Comparison of ENCODE assay signal across 9 cellular contexts in the genomic region with DNA sequence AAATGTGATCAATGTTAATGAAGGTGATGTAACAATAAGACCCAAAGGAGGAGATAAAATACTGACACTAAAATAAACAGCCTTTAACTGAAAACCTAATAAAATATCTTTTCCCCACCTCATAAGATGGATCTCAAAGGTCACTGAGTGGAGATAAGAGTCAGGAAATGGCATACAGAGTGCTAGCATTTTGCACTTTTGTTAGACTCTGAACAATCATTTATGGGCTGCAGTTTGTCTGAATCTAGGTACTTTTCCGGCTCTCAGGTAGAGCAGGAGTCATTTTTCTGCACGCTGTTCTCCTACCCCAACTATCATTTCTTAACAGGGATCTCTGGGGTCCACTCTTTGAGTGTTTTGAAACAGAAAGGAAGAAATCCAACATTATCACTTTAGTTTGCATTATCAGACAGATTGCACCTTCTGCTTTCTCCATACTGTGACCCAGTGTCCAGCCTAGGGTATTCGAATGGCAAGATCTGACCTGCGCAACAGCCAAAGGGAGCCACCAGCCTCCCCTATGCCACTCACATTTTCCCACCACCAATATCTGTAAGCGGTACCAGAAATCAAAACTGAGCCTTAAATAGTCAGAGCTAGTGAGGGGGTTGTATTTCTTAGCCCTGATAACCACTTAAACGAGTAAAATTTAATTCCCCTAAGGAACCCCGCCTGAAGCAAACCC. TPM values are rescaled to one million over a fixed set of nuclear protein-coding genes. Genes with fewer than 3 reads are reported as not detected.
DNase-seq lines count a peak whose midpoint lies in the region; ATAC-seq, FAIRE-seq and TF ChIP-seq lines count a peak whose summit lies in the region.
"Had no signal": no experiment of that assay in that cellular context is flagged by ENCODE, and none has a peak within 500 bp of the region (broad histone marks: within the 10 kb centered on the region; RNA-seq: fewer than 3 reads in every experiment).

No MANE protein-coding gene starts in this region.

- peak overlapping the region; percentile 65 for H3K27ac Mint-ChIP-seq in activated CD8-positive, alpha-beta memory T cell treated with anti-CD3 and anti-CD28 coated beads, Interleukin-2, amount 10 ng/mL, durations not matched to agents 7 days and 5 days

- no peaks in the 10 kb centered on the region for H3K9me3 Mint-ChIP-seq in activated CD8-positive, alpha-beta memory T cell treated with anti-CD3 and anti-CD28 coated beads, Interleukin-2, amount 10 ng/mL, durations not matched to agents 7 days and 5 days (ENCODE audit: low read depth)

- peaks cover 12 to 14% of the 10 kb centered on the region in 2 donors for H3K4me1 ChIP-seq in adrenal gland (replicated peaks in 1 of 2)
- peaks cover 9 to 53% of the 10 kb centered on the region in 2 donors for H3K4me1 ChIP-seq in left lung
- peaks cover 0 to 43% (median 23%) of the 10 kb centered on the region in 4 donors for H3K4me1 ChIP-seq in tibial artery

- H3K36me3 ChIP-seq in adrenal gland (replicated peaks in 1 of 2): no peaks in the 10 kb centered on the region
- H3K36me3 ChIP-seq in left lung: no peaks in the 10 kb centered on the region
- no peaks in the 10 kb centered on the region for H3K36me3 ChIP-seq in tibial artery

- 62 to 66% (median 65%) methylated on average over 7 of the region's 7 CpGs for WGBS in adrenal gland, 4 donors

- FAIRE-seq in D721Med (lab: Jason Lieb, UNC): no peak
- FAIRE-seq: TTC549 had no signal

- H3K27me3 ChIP-seq in adrenal gland (no peaks in the 10 kb centered on the region), left lung (no peaks in the 10 kb centered on the region), tibial artery (no peaks in the 10 kb centered on the region)

- H3K4me3 Mint-ChIP-seq in activated CD8-positive, alpha-beta memory T cell treated with anti-CD3 and anti-CD28 coated beads, Interleukin-2, amount 10 ng/mL, durations not matched to agents 7 days and 5 days: peak overlapping the region; percentile 84

- H3K36me3 Mint-ChIP-seq in activated CD8-positive, alpha-beta memory T cell treated with anti-CD3 and anti-CD28 coated beads, Interleukin-2, amount 10 ng/mL, durations not matched to agents 7 days and 5 days: peaks cover 1% of the 10 kb centered on the region

- CTCF ChIA-PET in activated CD8-positive, alpha-beta memory T cell treated with anti-CD3 and anti-CD28 coated beads, Interleukin-2, amount 10 ng/mL, durations not matched to agents 7 days and 5 days (lab: Charles Lee): interaction anchor here (0.9 to 6.6 kb wide), 11 partner anchors 9 to 164 kb away, joined by 3 to 78 read pairs (median 6); a partner anchor contains a TSS

- H3K27ac ChIP-seq in adrenal gland: peak overlapping the region in 3 of 5 donors; percentile 17 to 74 (median 68)
- H3K27ac ChIP-seq in left lung: peak overlapping the region; percentile 84 to 92
- peak overlapping the region; percentile 93 for H3K27ac ChIP-seq in tibial artery

- TF ChIP-seq CTCF in adrenal gland (IDR thresholded peaks at IDR 0.05): no peak
- TF ChIP-seq CTCF in left lung (IDR thresholded peaks at IDR 0.05): no peak
- TF ChIP-seq CTCF in tibial artery (IDR thresholded peaks at IDR 0.05): no peak
- no peak for TF ChIP-seq CTCF in D721Med (IDR thresholded peaks at IDR 0.05; ENCODE audit: insufficient read depth, missing control alignments)

- ATAC-seq in activated CD8-positive, alpha-beta memory T cell treated with anti-CD3 and anti-CD28 coated beads, Interleukin-2, amount 10 ng/mL, durations not matched to agents 7 days and 5 days: no peak
- ATAC-seq in left lung: peak; percentile 15

- no peak for TF ChIP-seq POLR2A in adrenal gland (IDR thresholded peaks at IDR 0.05)

- intact Hi-C loops in adrenal gland (cut with DNase I): loop anchor here (5.0 kb wide), 2 partner anchors 90 to 165 kb away; a partner anchor contains a TSS
- intact Hi-C loops in left lung (cut with DNase I): loop anchor here (5.0 to 10.0 kb wide), 2 partner anchors 82 to 90 kb away; a partner anchor contains a TSS
- intact Hi-C loops in tibial artery (cut with DNase I; ENCODE audit: low total_unique reads): no loop called here

- no peaks in the 10 kb centered on the region for H3K27me3 Mint-ChIP-seq in activated CD8-positive, alpha-beta memory T cell treated with anti-CD3 and anti-CD28 coated beads, Interleukin-2, amount 10 ng/mL, durations not matched to agents 7 days and 5 days

- H3K4me3 ChIP-seq in adrenal gland (peak overlapping the region in 2 of 4 donors; percentile 70 to 74), left lung (peak overlapping the region; percentile 61 to 64), tibial artery (peak overlapping the region; percentile 78 to 90)

- H3K9me3 ChIP-seq in adrenal gland (replicated peaks in 1 of 3) (no peaks in the 10 kb centered on the region), left lung (no peaks in the 10 kb centered on the region), tibial artery (no peaks in the 10 kb centered on the region)

- peaks cover 37% of the 10 kb centered on the region for H3K4me1 Mint-ChIP-seq in activated CD8-positive, alpha-beta memory T cell treated with anti-CD3 and anti-CD28 coated beads, Interleukin-2, amount 10 ng/mL, durations not matched to agents 7 days and 5 days

- DNase-seq in activated CD8-positive, alpha-beta memory T cell treated with anti-CD3 and anti-CD28 coated beads, Interleukin-2, amount 10 ng/mL, durations not matched to agents 7 days and 5 days: no peak
- no peak for DNase-seq in activated CD8-positive, alpha-beta memory T cell treated with anti-CD3 and anti-CD28 coated beads, Interleukin-2, amount 50 U/mL, for 4 hours
- no peak for DNase-seq in adrenal gland
- DNase-seq in left lung: no peak
- no peak for DNase-seq in tibial artery
- no peak for DNase-seq in D721Med (ENCODE audit: insufficient read length, low spot score)
- no peak for DNase-seq in T-helper 9 cell
- DNase-seq in NCI-H1436 treated with DMSO at 0.1 percent for 48 hours (lab: John Stamatoyannopoulos, UW): no peak

RNA-seq across cellular contexts. Expression of a gene that starts 0.9 kb away (rescaled TPM):
- total RNA-seq in activated CD8-positive, alpha-beta memory T cell treated with anti-CD3 and anti-CD28 coated beads, Interleukin-2, amount 10 ng/mL, durations not matched to agents 7 days and 5 days: 1 to 10 TPM; 3.8 to 4.1 TPM
- 10 to 100 TPM; 22.6 to 50.0 (median 30.3) TPM for total RNA-seq in adrenal gland
- 10 to 100 TPM; 16.7 to 30.0 (median 16.7) TPM for polyA plus RNA-seq in adrenal gland
- 10 to 100 TPM; 34.6 to 71.5 TPM for total RNA-seq in left lung

RNA-seq across cellular contexts. Expression of a gene that starts 1.0 kb away (rescaled TPM):
- 1 to 10 TPM; 2.4 to 2.9 TPM for total RNA-seq in activated CD8-positive, alpha-beta memory T cell treated with anti-CD3 and anti-CD28 coated beads, Interleukin-2, amount 10 ng/mL, durations not matched to agents 7 days and 5 days
- total RNA-seq in adrenal gland: 1 to 10 TPM; 1.3 to 7.5 (median 3.0) TPM
- 10 to 100 TPM in 1 of 3 donors, 1 to 10 TPM in 2; 7.4 to 14.8 (median 8.0) TPM for polyA plus RNA-seq in adrenal gland
- total RNA-seq in left lung: 1 to 10 TPM; 5.6 TPM

RNA-seq across cellular contexts. Expression of a gene that starts 50.0 kb away (rescaled TPM):
- 10 to 100 TPM; 44.5 to 48.5 TPM for total RNA-seq in activated CD8-positive, alpha-beta memory T cell treated with anti-CD3 and anti-CD28 coated beads, Interleukin-2, amount 10 ng/mL, durations not matched to agents 7 days and 5 days
- total RNA-seq in adrenal gland (10 to 100 TPM; 22.3 to 41.4 (median 34.6) TPM), left lung (10 to 100 TPM; 34.1 to 41.9 TPM)
- polyA plus RNA-seq in adrenal gland: 10 to 100 TPM; 38.4 to 66.7 (median 52.1) TPM

Comparison
In these comparisons a context has a peak if more than half of its experiments do, and no peak if none do; other contexts are left out.
1. RNA of a gene that starts 0.9 kb away (total RNA-seq): 34.6 to 71.5 TPM in left lung and 22.6 to 50.0 TPM in adrenal gland; 3.8 to 4.1 TPM in activated CD8-positive, alpha-beta memory T cell treated with anti-CD3 and anti-CD28 coated beads, Interleukin-2, amount 10 ng/mL, durations not matched to agents 7 days and 5 days; every median in the first group is over 4 times any median in the second.
2. Peak in every context shown above with its lines, with median percentiles within 50 percentile points of each other: H3K27ac ChIP-seq.